In genomic region chr14:90518941-90519256, GRCh38 we compare ENCODE assay signal across 9 cellular contexts.
A peak's percentile ranks its signal among the peaks of the same experiment; 100 is the strongest.
DNase-seq lines count a peak whose midpoint lies in the region; ATAC-seq and TF ChIP-seq lines count a peak whose summit lies in the region.
"Had no signal": no experiment of that assay in that cellular context is flagged by ENCODE, and none has a peak within 500 bp of the region (broad histone marks: within the 10 kb centered on the region; RNA-seq: fewer than 3 reads in every experiment).

No MANE protein-coding gene starts in this region.

- no peak overlapping the region for H3K27ac ChIP-seq in CD4-positive, alpha-beta T cell (ENCODE audit: low read depth, low read length)
- H3K27ac ChIP-seq in fibroblast of lung (ENCODE audit: insufficient read depth, low read length): no peak overlapping the region
- H3K27ac ChIP-seq: HL-60 had no signal

- no peaks in the 10 kb centered on the region for H3K27me3 Mint-ChIP-seq in CD4-positive, alpha-beta T cell
- H3K27me3 Mint-ChIP-seq in activated CD4-positive, alpha-beta memory T cell treated with anti-CD3 and anti-CD28 coated beads for 36 hours: no peaks in the 10 kb centered on the region

- H3K27me3 ChIP-seq in CD4-positive, alpha-beta T cell (ENCODE audit: control insufficient read depth, insufficient read depth, low read length): no peaks in the 10 kb centered on the region
- H3K27me3 ChIP-seq in fibroblast of lung (ENCODE audit: control insufficient read depth, insufficient read depth, low read length): peaks cover 2% of the 10 kb centered on the region

- intact Hi-C loops in CD4-positive, alpha-beta T cell (cut with DNase I, micrococcal nuclease): loop anchor here (1.0 to 5.0 kb wide), 2 partner anchors 150 to 217 kb away; no protein-coding TSS in a partner anchor
- intact Hi-C loops in activated CD4-positive, alpha-beta memory T cell treated with anti-CD3 and anti-CD28 coated beads for 36 hours (cut with micrococcal nuclease): loop anchor here (1.0 to 2.0 kb wide), 3 partner anchors 120 to 218 kb away; no protein-coding TSS in a partner anchor

- ATAC-seq in CD4-positive, alpha-beta T cell (ENCODE audit: poor library complexity): no peak
- ATAC-seq in HG03521 (IDR thresholded peaks at IDR 0.05; ENCODE audit: unreplicated experiment): no peak

- H3K4me3 ChIP-seq in fibroblast of lung (replicated peaks in 1 of 4; ENCODE audit: control extremely low read depth in 1 of 4, insufficient read depth in 1 of 4, low read depth in 3 of 4, low read length in 4 of 4): no peak overlapping the region

- no peaks in the 10 kb centered on the region for H3K36me3 ChIP-seq in fibroblast of lung (ENCODE audit: control insufficient read depth, insufficient read depth, low read length)

- TF ChIP-seq CTCF in CD4-positive, alpha-beta T cell (IDR thresholded peaks at IDR 0.05): peak; percentile 50
- peak; percentile 27 to 48 for TF ChIP-seq CTCF in fibroblast of lung (conservative IDR thresholded peaks at IDR 0.05 in 1 of 2, IDR thresholded peaks at IDR 0.05 in 1 of 2; ENCODE audit: low read depth in 1 of 2, low read length in 2 of 2)

- H3K9ac ChIP-seq in fibroblast of lung (ENCODE audit: insufficient read depth, low read length): no peak overlapping the region

- no peaks in the 10 kb centered on the region for H3K4me1 Mint-ChIP-seq in CD4-positive, alpha-beta T cell (ENCODE audit: low read depth)
- no peaks in the 10 kb centered on the region for H3K4me1 Mint-ChIP-seq in activated CD4-positive, alpha-beta memory T cell treated with anti-CD3 and anti-CD28 coated beads for 36 hours (ENCODE audit: low read depth)

- H3K4me3 Mint-ChIP-seq in CD4-positive, alpha-beta T cell: no peak overlapping the region
- H3K4me3 Mint-ChIP-seq in activated CD4-positive, alpha-beta memory T cell treated with anti-CD3 and anti-CD28 coated beads for 36 hours: no peak overlapping the region

- POLR2A ChIA-PET in CD4-positive, alpha-beta T cell (lab: Charles Lee): no interaction called here
- POLR2A ChIA-PET in activated CD4-positive, alpha-beta memory T cell treated with anti-CD3 and anti-CD28 coated beads for 36 hours (lab: Charles Lee): no interaction called here

- H3K9me3 Mint-ChIP-seq in CD4-positive, alpha-beta T cell: no peaks in the 10 kb centered on the region
- no peaks in the 10 kb centered on the region for H3K9me3 Mint-ChIP-seq in activated CD4-positive, alpha-beta memory T cell treated with anti-CD3 and anti-CD28 coated beads for 36 hours

- H2AFZ ChIP-seq in fibroblast of lung (ENCODE audit: low read length): no peak overlapping the region

- CTCF ChIA-PET in CD4-positive, alpha-beta T cell (lab: Charles Lee): interaction anchor here (0.6 kb wide), 1 partner anchor 12 kb away, joined by 5 read pairs; no protein-coding TSS in a partner anchor
- CTCF ChIA-PET in activated CD4-positive, alpha-beta memory T cell treated with anti-CD3 and anti-CD28 coated beads for 36 hours (lab: Charles Lee): interaction anchor here (1.0 to 1.7 kb wide), 5 partner anchors 58 to 240 kb away, joined by 3 to 6 read pairs (median 3); no protein-coding TSS in a partner anchor

- no peaks in the 10 kb centered on the region for H3K36me3 Mint-ChIP-seq in CD4-positive, alpha-beta T cell (ENCODE audit: low read depth)
- H3K36me3 Mint-ChIP-seq in activated CD4-positive, alpha-beta memory T cell treated with anti-CD3 and anti-CD28 coated beads for 36 hours: no peaks in the 10 kb centered on the region

- no peak overlapping the region for H3K4me2 ChIP-seq in fibroblast of lung (ENCODE audit: extremely low read depth, insufficient read depth, low read length)

- DNase-seq in CD4-positive, alpha-beta T cell: peak; percentile 6 to 61 (median 24)
- DNase-seq in HT-29 (ENCODE audit: low spot score) (peak; percentile 69), fibroblast of lung (ENCODE audit: low read depth in 2 of 2) (no peak), Ammon's horn (ENCODE audit: low spot score) (no peak), NK-92 (lab: John Stamatoyannopoulos, UW; ENCODE audit: unreplicated experiment) (no peak)
- peak; percentile 64 for DNase-seq in activated CD4-positive, alpha-beta memory T cell treated with anti-CD3 and anti-CD28 coated beads for 36 hours
- DNase-seq in stimulated activated CD4-positive, alpha-beta T cell treated with anti-CD3 and anti-CD28 coated beads, Interleukin-15, amount 100 ng/mL, for 24 hours: peak; percentile 69

- no peaks in the 10 kb centered on the region for H4K20me1 ChIP-seq in fibroblast of lung (ENCODE audit: control insufficient read depth, extremely low read depth, insufficient read depth, low read length)

- no peaks in the 10 kb centered on the region for H3K9me3 ChIP-seq in CD4-positive, alpha-beta T cell (ENCODE audit: control insufficient read depth, low read length)
- no peaks in the 10 kb centered on the region for H3K9me3 ChIP-seq in fibroblast of lung (ENCODE audit: control insufficient read depth, insufficient read depth, low read depth, low read length)

- no peaks in the 10 kb centered on the region for H3K79me2 ChIP-seq in fibroblast of lung (ENCODE audit: control insufficient read depth, insufficient read depth, low read length)

- H3K27ac Mint-ChIP-seq in CD4-positive, alpha-beta T cell: no peak overlapping the region
- no peak overlapping the region for H3K27ac Mint-ChIP-seq in activated CD4-positive, alpha-beta memory T cell treated with anti-CD3 and anti-CD28 coated beads for 36 hours

- no peaks in the 10 kb centered on the region for H3K4me1 ChIP-seq in fibroblast of lung (ENCODE audit: control insufficient read depth, extremely low read depth, insufficient read depth, low read length)

Comparison
In these comparisons a context has a peak if more than half of its experiments do, and no peak if none do; other contexts are left out.
1. DNase-seq: peak in CD4-positive, alpha-beta T cell (10 of 10), HT-29 (single experiment), activated CD4-positive, alpha-beta memory T cell treated with anti-CD3 and anti-CD28 coated beads for 36 hours (single experiment) and stimulated activated CD4-positive, alpha-beta T cell treated with anti-CD3 and anti-CD28 coated beads, Interleukin-15, amount 100 ng/mL, for 24 hours (single experiment); none in fibroblast of lung (0 of 2), Ammon's horn (single experiment) and NK-92 (single experiment).